9 cellular contexts compared by ENCODE assay signal in genomic region chr12:107736914-107737313, GRCh38. TPM values are rescaled to one million over a fixed set of nuclear protein-coding genes. Genes with fewer than 3 reads are reported as not detected.
DNase-seq lines count a peak whose midpoint lies in the region; ATAC-seq and TF ChIP-seq lines count a peak whose summit lies in the region.
"Had no signal": no experiment of that assay in that cellular context is flagged by ENCODE, and none has a peak within 500 bp of the region (broad histone marks: within the 10 kb centered on the region; RNA-seq: fewer than 3 reads in every experiment).

No MANE protein-coding gene starts in this region.

- dilution Hi-C loops in mammary epithelial cell (cut with HindIII; ENCODE audit: low sequenced_read_pairs), result no loop called here

- H3K9ac ChIP-seq in mammary epithelial cell (ENCODE audit: insufficient read depth, low read length), result no peak overlapping the region

- 98% methylated on average over 4 of the region's 4 CpGs for WGBS in mammary epithelial cell (ENCODE audit: low coverage, missing lambda C conversion rate)

- H3K4me3 ChIP-seq in mammary epithelial cell (replicated peaks in 1 of 3; ENCODE audit: insufficient read depth in 1 of 3, low read depth in 2 of 3, low read length in 3 of 3) (no peak overlapping the region), HAP-1 (no peak overlapping the region)
- H3K4me3 ChIP-seq: esophagus muscularis mucosa had no signal

- no peaks in the 10 kb centered on the region for H3K4me1 ChIP-seq in mammary epithelial cell (ENCODE audit: insufficient read depth, low read length)
- H3K4me1 ChIP-seq in HAP-1, result no peaks in the 10 kb centered on the region
- H3K4me1 ChIP-seq: esophagus muscularis mucosa had no signal

- no peaks in the 10 kb centered on the region for H4K20me1 ChIP-seq in mammary epithelial cell (ENCODE audit: insufficient read depth, low read length)

- intact Hi-C loops in sciatic nerve (cut with DNase I) (no loop called here), mammary epithelial cell (cut with micrococcal nuclease) (no loop called here)

- ATAC-seq in GM18511 (IDR thresholded peaks at IDR 0.05; ENCODE audit: unreplicated experiment) (peak; percentile 99), GM21619 (IDR thresholded peaks at IDR 0.05; ENCODE audit: unreplicated experiment) (peak; percentile 95), HG03520 (IDR thresholded peaks at IDR 0.05; ENCODE audit: unreplicated experiment) (peak; percentile 94), sciatic nerve (no peak)

- CTCF ChIA-PET in mammary epithelial cell (lab: Charles Lee; ENCODE audit: low non-redundant PET), result no interaction called here

- no peak overlapping the region for H3K4me2 ChIP-seq in mammary epithelial cell (ENCODE audit: insufficient read depth, low read depth, low read length)

- no peak overlapping the region for H3K27ac ChIP-seq in mammary epithelial cell (ENCODE audit: insufficient read depth, low read depth, low read length)
- H3K27ac ChIP-seq: esophagus muscularis mucosa had no signal

- peak; percentile 86 for DNase-seq in germinal center (ENCODE audit: low spot score)
- DNase-seq in amygdala (lab: John Stamatoyannopoulos, UW), result no peak
- no peak for DNase-seq in sciatic nerve (ENCODE audit: low spot score)
- no peak for DNase-seq in mammary epithelial cell
- DNase-seq in HAP-1 (ENCODE audit: low spot score in 2 of 2), result no peak

- TF ChIP-seq CTCF in mammary epithelial cell (conservative IDR thresholded peaks at IDR 0.05 in 1 of 2, IDR thresholded peaks at IDR 0.05 in 1 of 2; ENCODE audit: extremely low read depth in 1 of 2, insufficient read depth in 1 of 2, low read depth in 1 of 2, low read length in 2 of 2), result no peak

- H2AFZ ChIP-seq in mammary epithelial cell (ENCODE audit: low read depth, low read length), result no peak overlapping the region

- H3K36me3 ChIP-seq in mammary epithelial cell (ENCODE audit: insufficient read depth, low read length), result peaks cover 31% of the 10 kb centered on the region
- peaks cover 89% of the 10 kb centered on the region for H3K36me3 ChIP-seq in HAP-1 (replicated peaks)

- H3K27me3 ChIP-seq in mammary epithelial cell (ENCODE audit: insufficient read depth, low read length) (no peaks in the 10 kb centered on the region), HAP-1 (ENCODE audit: low read depth) (no peaks in the 10 kb centered on the region)
- H3K27me3 ChIP-seq: esophagus muscularis mucosa had no signal

- H3K9me3 ChIP-seq in mammary epithelial cell (replicated peaks; ENCODE audit: insufficient read depth, low read length) (no peaks in the 10 kb centered on the region), HAP-1 (no peaks in the 10 kb centered on the region)
- H3K9me3 ChIP-seq: esophagus muscularis mucosa had no signal

- BruUV-seq in mammary epithelial cell (replicated peaks; lab: Mats Ljungman, UMichigan), result no TSS peak

- no peaks in the 10 kb centered on the region for H3K79me2 ChIP-seq in mammary epithelial cell (ENCODE audit: insufficient read depth, low read length)

- in situ Hi-C loops in mammary epithelial cell (cut with MboI; ENCODE audit: low sequenced_read_pairs in 2 of 2), result no loop called here
- in situ Hi-C loops in HAP-1 (cut with MboI; ENCODE audit: low sequenced_read_pairs), result loop anchor here (25.0 kb wide), 1 partner anchor 800 kb away; no protein-coding TSS in a partner anchor

RNA-seq across cellular contexts. Expression of gene PRDM4, which starts 24.0 kb away (rescaled TPM):
- total RNA-seq in sciatic nerve, result 34.7 TPM
- 10 to 100 TPM; 25.3 to 32.3 TPM for total RNA-seq in mammary epithelial cell
- polyA plus RNA-seq in mammary epithelial cell, result 18.4 TPM
- 47.1 TPM for polyA minus RNA-seq in mammary epithelial cell

RNA-seq across cellular contexts. Expression of gene ASCL4, which starts 37.6 kb away (rescaled TPM):
- not detected for total RNA-seq in sciatic nerve
- total RNA-seq in mammary epithelial cell, result not detected
- not detected for polyA plus RNA-seq in mammary epithelial cell
- polyA minus RNA-seq in mammary epithelial cell, result not detected
- total RNA-seq: esophagus muscularis mucosa had no signal

RNA-seq across cellular contexts. Expression of gene PWP1, which starts 51.3 kb away (rescaled TPM):
- 26.5 TPM for total RNA-seq in sciatic nerve
- 10 to 100 TPM; 61.0 to 69.7 TPM for total RNA-seq in mammary epithelial cell
- polyA plus RNA-seq in mammary epithelial cell, result 223 TPM
- polyA minus RNA-seq in mammary epithelial cell, result 32.9 TPM
